In genomic region chrX:38717871-38718270, GRCh38 we compare ENCODE assay signal across 8 cellular contexts.
DNase-seq lines count a peak whose midpoint lies in the region; ATAC-seq and TF ChIP-seq lines count a peak whose summit lies in the region.

No MANE protein-coding gene starts in this region.

- H4K20me1 ChIP-seq in hepatocyte (ENCODE audit: insufficient read depth, poor library complexity, severe bottlenecking), result no peaks in the 10 kb centered on the region

- H3K36me3 ChIP-seq in hepatocyte (replicated peaks; ENCODE audit: insufficient read depth, low read depth) (no peaks in the 10 kb centered on the region), ovary (no peaks in the 10 kb centered on the region)

- H3K4me1 ChIP-seq in hepatocyte (ENCODE audit: insufficient read depth) (no peaks in the 10 kb centered on the region), ovary (ENCODE audit: insufficient read depth) (no peaks in the 10 kb centered on the region)

- TF ChIP-seq EP300 in ovary (IDR thresholded peaks at IDR 0.05), result no peak

- no peaks in the 10 kb centered on the region for H3K27me3 ChIP-seq in hepatocyte
- H3K27me3 ChIP-seq in ovary, result no peaks in the 10 kb centered on the region

- CTCF ChIA-PET in RWPE1 (lab: Yijun Ruan, JAX), result no interaction called here

- H3K27ac ChIP-seq in RWPE1, result no peak overlapping the region
- no peak overlapping the region for H3K27ac ChIP-seq in hepatocyte
- no peak overlapping the region for H3K27ac ChIP-seq in ovary

- H3K9me2 ChIP-seq in hepatocyte (replicated peaks; ENCODE audit: insufficient read depth), result no peaks in the 10 kb centered on the region

- WGBS in hepatocyte (ENCODE audit: low lambda C conversion rate, missing lambda C conversion rate), result 35% methylated on average over 1 of the region's 1 CpG
- 24 to 43% (median 27%) methylated on average over 1 of the region's 1 CpG for WGBS in ovary, 3 donors

- DNase-seq in AML-193 (lab: John Stamatoyannopoulos, UW) (peak; percentile 10 to 32), GM19238 (ENCODE audit: insufficient read length, low spot score) (peak; percentile 3), RWPE1 (ENCODE audit: low spot score) (peak; percentile 8), hepatocyte (ENCODE audit: low spot score) (peak; percentile 7), mesenteric fat pad (ENCODE audit: low spot score) (no peak), ovary (no peak)

- no peaks in the 10 kb centered on the region for H3K79me2 ChIP-seq in hepatocyte

- intact Hi-C loops in ovary (cut with DNase I), result no loop called here

- H3K9me3 ChIP-seq in hepatocyte (ENCODE audit: low read depth) (no peaks in the 10 kb centered on the region), ovary (no peaks in the 10 kb centered on the region)

- ATAC-seq in GM21528 (IDR thresholded peaks at IDR 0.05; ENCODE audit: low FRiP score, unreplicated experiment) (no peak), HG03095 (IDR thresholded peaks at IDR 0.05; ENCODE audit: unreplicated experiment) (no peak)

- 0 out of 2 replicates have a peak, but pooled peaks have one; percentile 13 for TF ChIP-seq CTCF in RWPE1 (conservative IDR thresholded peaks at IDR 0.05; ENCODE audit: low read depth)
- peak; percentile 37 for TF ChIP-seq CTCF in hepatocyte (IDR thresholded peaks at IDR 0.05; ENCODE audit: poor library complexity)
- no peak for TF ChIP-seq CTCF in ovary (IDR thresholded peaks at IDR 0.05)

- no peak overlapping the region for H3K4me2 ChIP-seq in hepatocyte

- H3K4me3 ChIP-seq in hepatocyte (no peak overlapping the region), ovary (no peak overlapping the region)

- TF ChIP-seq POLR2A in ovary (IDR thresholded peaks at IDR 0.05), result no peak

- H2AFZ ChIP-seq in hepatocyte, result no peak overlapping the region

- POLR2A ChIA-PET in RWPE1 (lab: Yijun Ruan, JAX; ENCODE audit: low non-redundant PET), result no interaction called here

Comparison
In these comparisons a context has a peak if more than half of its experiments do, and no peak if none do; other contexts are left out.
1. DNase-seq: peak in AML-193 (2 of 2), GM19238 (single experiment), RWPE1 (single experiment) and hepatocyte (single experiment); none in mesenteric fat pad (single experiment) and ovary (0 of 5).
2. CTCF ChIP-seq: peak in RWPE1 (single experiment) and hepatocyte (single experiment); none in ovary (0 of 3).